Comparison of ENCODE assay signal across 14 cellular contexts in the genomic region with DNA sequence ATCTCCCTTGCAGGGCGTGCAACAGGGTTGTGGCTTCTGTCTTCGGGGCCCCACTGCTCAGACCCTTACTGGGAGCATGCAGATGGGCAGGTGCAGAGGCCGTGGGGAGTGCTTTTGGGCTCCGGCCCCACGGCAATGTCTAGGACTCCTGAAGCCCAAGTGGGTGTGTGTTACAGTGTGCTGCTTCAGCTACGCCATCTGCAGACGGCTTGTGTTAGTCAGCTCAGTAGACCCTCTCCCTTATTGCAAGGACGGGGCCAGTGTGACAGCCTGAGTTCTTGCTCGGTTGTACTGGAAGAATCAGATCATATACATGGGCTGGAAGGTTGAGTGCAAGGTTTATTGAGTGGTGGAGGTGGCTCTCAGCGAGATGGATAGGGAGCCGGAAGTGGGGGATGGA. TPM values are rescaled to one million over a fixed set of nuclear protein-coding genes. Genes with fewer than 3 reads are reported as not detected.
DNase-seq lines count a peak whose midpoint lies in the region; ATAC-seq and TF ChIP-seq lines count a peak whose summit lies in the region.
"Had no signal": no experiment of that assay in that cellular context is flagged by ENCODE, and none has a peak within 500 bp of the region (broad histone marks: within the 10 kb centered on the region; RNA-seq: fewer than 3 reads in every experiment).

No MANE protein-coding gene starts in this region.

- peak overlapping the region; percentile 94 for H3K27ac Mint-ChIP-seq in MCF 10A (ENCODE audit: low read depth, unreplicated experiment)
- no peak overlapping the region for H3K27ac Mint-ChIP-seq in WTC11
- no peak overlapping the region for H3K27ac Mint-ChIP-seq in neural progenitor cell
- H3K27ac Mint-ChIP-seq: CD4-positive, alpha-beta T cell had no signal

- H3K36me3 Mint-ChIP-seq in MCF 10A (ENCODE audit: insufficient read depth, unreplicated experiment), result peaks cover 42% of the 10 kb centered on the region
- H3K36me3 Mint-ChIP-seq in WTC11, result peaks cover 15% of the 10 kb centered on the region
- H3K36me3 Mint-ChIP-seq in neural progenitor cell, result peaks cover 40% of the 10 kb centered on the region

- CTCF ChIA-PET in MCF 10A (lab: Yijun Ruan, JAX), result interaction anchor here (0.7 to 0.9 kb wide), 3 partner anchors 18 to 69 kb away, joined by 3 read pairs; no protein-coding TSS in a partner anchor
- CTCF ChIA-PET in WTC11 (lab: Charles Lee), result no interaction called here

- H3K4me1 Mint-ChIP-seq in MCF 10A (ENCODE audit: insufficient read depth, unreplicated experiment) (peaks cover 17% of the 10 kb centered on the region), WTC11 (no peaks in the 10 kb centered on the region), neural progenitor cell (no peaks in the 10 kb centered on the region)

- H3K4me3 ChIP-seq in breast epithelium (no peak overlapping the region), neural progenitor cell (no peak overlapping the region), body of pancreas (no peak overlapping the region)
- H3K4me3 ChIP-seq: BLaER1 treated with 17β-estradiol and CSF1 and Interleukin-3, amounts not matched to agents 10 nM and 100 nM had no signal

- BruUV-seq in MCF 10A (replicated peaks; lab: Mats Ljungman, UMichigan), result no TSS peak

- no peaks in the 10 kb centered on the region for H3K27me3 Mint-ChIP-seq in MCF 10A (ENCODE audit: insufficient read depth, unreplicated experiment)
- no peaks in the 10 kb centered on the region for H3K27me3 Mint-ChIP-seq in WTC11 (ENCODE audit: low read depth)
- H3K27me3 Mint-ChIP-seq in neural progenitor cell (ENCODE audit: insufficient read depth, low read depth), result no peaks in the 10 kb centered on the region
- H3K27me3 Mint-ChIP-seq: CD4-positive, alpha-beta T cell had no signal

- H3K4me1 ChIP-seq in breast epithelium, result no peaks in the 10 kb centered on the region
- H3K4me1 ChIP-seq in neural progenitor cell, result no peaks in the 10 kb centered on the region
- peaks cover 10% of the 10 kb centered on the region for H3K4me1 ChIP-seq in body of pancreas
- H3K4me1 ChIP-seq: BLaER1 treated with 17β-estradiol and CSF1 and Interleukin-3, amounts not matched to agents 10 nM and 100 nM had no signal

- no peak overlapping the region for H3K4me2 ChIP-seq in neural progenitor cell
- H3K4me2 ChIP-seq: BLaER1 treated with 17β-estradiol and CSF1 and Interleukin-3, amounts not matched to agents 10 nM and 100 nM had no signal

- H4K20me1 ChIP-seq in neural progenitor cell (ENCODE audit: low read depth), result no peaks in the 10 kb centered on the region

- H3K9ac ChIP-seq in neural progenitor cell, result no peak overlapping the region
- H3K9ac ChIP-seq: BLaER1 treated with 17β-estradiol and CSF1 and Interleukin-3, amounts not matched to agents 10 nM and 100 nM had no signal

- no peaks in the 10 kb centered on the region for H3K27me3 ChIP-seq in breast epithelium
- no peaks in the 10 kb centered on the region for H3K27me3 ChIP-seq in neural progenitor cell
- H3K27me3 ChIP-seq in body of pancreas, result no peaks in the 10 kb centered on the region
- H3K27me3 ChIP-seq: BLaER1 treated with 17β-estradiol and CSF1 and Interleukin-3, amounts not matched to agents 10 nM and 100 nM had no signal

- no peaks in the 10 kb centered on the region for H3F3A ChIP-seq in neural progenitor cell (ENCODE audit: low read depth)

- no peaks in the 10 kb centered on the region for H3K79me2 ChIP-seq in neural progenitor cell (ENCODE audit: low read depth)

- TF ChIP-seq CTCF in MCF 10A (IDR thresholded peaks at IDR 0.05; ENCODE audit: unreplicated experiment) (no peak), breast epithelium (IDR thresholded peaks at IDR 0.05) (no peak), WTC11 (IDR thresholded peaks at IDR 0.05) (no peak), neural progenitor cell (IDR thresholded peaks at IDR 0.05) (no peak), body of pancreas (IDR thresholded peaks at IDR 0.05) (no peak)

- TF ChIP-seq POLR2A in breast epithelium (IDR thresholded peaks at IDR 0.05) (no peak), body of pancreas (IDR thresholded peaks at IDR 0.05) (no peak)

- ATAC-seq in WTC11, result peak; percentile 96
- ATAC-seq in body of pancreas, result no peak
- ATAC-seq in GM19351 (IDR thresholded peaks at IDR 0.05; ENCODE audit: unreplicated experiment), result no peak

- H3K9me3 ChIP-seq in breast epithelium (no peaks in the 10 kb centered on the region), neural progenitor cell (ENCODE audit: low read depth) (no peaks in the 10 kb centered on the region), body of pancreas (no peaks in the 10 kb centered on the region)

- no peaks in the 10 kb centered on the region for H3K36me3 ChIP-seq in breast epithelium
- no peaks in the 10 kb centered on the region for H3K36me3 ChIP-seq in neural progenitor cell
- H3K36me3 ChIP-seq in body of pancreas (replicated peaks in 1 of 2; ENCODE audit: insufficient read depth in 1 of 2, low read depth in 2 of 2), result no peaks in the 10 kb centered on the region

- DNase-seq in MCF 10A (ENCODE audit: unreplicated experiment) (no peak), breast epithelium (ENCODE audit: low spot score in 2 of 2) (no peak), WTC11 (ENCODE audit: low spot score) (peak; percentile 29), neural progenitor cell (ENCODE audit: low spot score) (peak; percentile 17), KBM-7 (no peak), body of pancreas (no peak)
- DNase-seq: 8988T; AML-193; Calu3; CD4-positive, alpha-beta T cell; DMS 273 treated with DMSO at 0.1 percent for 48 hours; H7 had no signal

- no peak overlapping the region for H2AFZ ChIP-seq in neural progenitor cell (replicated peaks)

- in situ Hi-C loops in KBM-7 (cut with MboI; ENCODE audit: low pct_unique_long_range_greater_than_20kb, low sequenced_read_pairs), result no loop called here

- H3K9me3 Mint-ChIP-seq in MCF 10A (ENCODE audit: unreplicated experiment) (no peaks in the 10 kb centered on the region), WTC11 (peaks cover 6% of the 10 kb centered on the region; the same call in 1 of the 2 replicates), neural progenitor cell (peaks cover 11% of the 10 kb centered on the region)
- H3K9me3 Mint-ChIP-seq: CD4-positive, alpha-beta T cell had no signal

- H3K4me3 Mint-ChIP-seq in MCF 10A (ENCODE audit: unreplicated experiment) (no peak overlapping the region), WTC11 (no peak overlapping the region), neural progenitor cell (no peak overlapping the region)
- H3K4me3 Mint-ChIP-seq: CD4-positive, alpha-beta T cell had no signal

- WGBS in body of pancreas, 2 donors, result 93 to 95% methylated on average over 11 of the region's 11 CpGs

- POLR2A ChIA-PET in MCF 10A (lab: Yijun Ruan, JAX), result no interaction called here
- POLR2A ChIA-PET in WTC11 (lab: Charles Lee), result no interaction called here

- intact Hi-C loops in MCF 10A (cut with micrococcal nuclease) (no loop called here), breast epithelium (cut with DNase I; ENCODE audit: low total_unique reads) (no loop called here), body of pancreas (cut with DNase I) (no loop called here)

- H3K27ac ChIP-seq in breast epithelium (no peak overlapping the region), neural progenitor cell (no peak overlapping the region), body of pancreas (no peak overlapping the region)
- H3K27ac ChIP-seq: BLaER1 treated with 17β-estradiol and CSF1 and Interleukin-3, amounts not matched to agents 10 nM and 100 nM had no signal

TF ChIP-seq in WTC11, 78 proteins besides CTCF, POLR2A, EP300 and RAD21 (continues in another document):
- TF ChIP-seq ESRRA (CRISPR knock-in tag; IDR thresholded peaks at IDR 0.05; ENCODE audit: borderline replicate concordance) (no peak), GRHL2 (CRISPR knock-in tag; IDR thresholded peaks at IDR 0.05; ENCODE audit: insufficient replicate concordance, severe bottlenecking) (no peak), SOX15 (CRISPR knock-in tag; IDR thresholded peaks at IDR 0.05) (no peak), ZNF232 (CRISPR knock-in tag; IDR thresholded peaks at IDR 0.05) (no peak)
- TF ChIP-seq, protein P1, sequence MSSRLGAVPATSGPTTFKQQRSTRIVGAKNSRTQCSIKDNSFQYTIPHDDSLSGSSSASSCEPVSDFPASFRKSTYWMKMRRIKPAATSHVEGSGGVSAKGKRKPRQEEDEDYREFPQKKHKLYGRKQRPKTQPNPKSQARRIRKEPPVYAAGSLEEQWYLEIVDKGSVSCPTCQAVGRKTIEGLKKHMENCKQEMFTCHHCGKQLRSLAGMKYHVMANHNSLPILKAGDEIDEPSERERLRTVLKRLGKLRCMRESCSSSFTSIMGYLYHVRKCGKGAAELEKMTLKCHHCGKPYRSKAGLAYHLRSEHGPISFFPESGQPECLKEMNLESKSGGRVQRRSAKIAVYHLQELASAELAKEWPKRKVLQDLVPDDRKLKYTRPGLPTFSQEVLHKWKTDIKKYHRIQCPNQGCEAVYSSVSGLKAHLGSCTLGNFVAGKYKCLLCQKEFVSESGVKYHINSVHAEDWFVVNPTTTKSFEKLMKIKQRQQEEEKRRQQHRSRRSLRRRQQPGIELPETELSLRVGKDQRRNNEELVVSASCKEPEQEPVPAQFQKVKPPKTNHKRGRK (CRISPR knock-in tag; IDR thresholded peaks at IDR 0.05; ENCODE audit: borderline replicate concordance), result no peak

RNA-seq across cellular contexts. Expression of a gene that starts 39.3 kb away (rescaled TPM):
- total RNA-seq in MCF 10A (2022), result 113 and 132 TPM in 2 replicates
- 10 to 100 TPM; 44.3 to 62.3 (median 60.3) TPM for total RNA-seq in breast epithelium
- total RNA-seq in WTC11 (2021), result 16.7 to 20.0 TPM (median 17.9 TPM) in 3 replicates
- 14.1 and 17.3 TPM in 2 replicates for total RNA-seq in neural progenitor cell (ENCODE audit: low replicate concordance)
- total RNA-seq in body of pancreas, result 10 to 100 TPM; 40.2 to 52.1 TPM

Comparison
In these comparisons a context has a peak if more than half of its experiments do, and no peak if none do; other contexts are left out.
1. DNase-seq: peak in WTC11 (single experiment) and neural progenitor cell (single experiment); none in MCF 10A (single experiment), breast epithelium (0 of 2), KBM-7 (single experiment) and body of pancreas (0 of 4).